Comparison of ENCODE assay signal across 8 cellular contexts in the genomic region with DNA sequence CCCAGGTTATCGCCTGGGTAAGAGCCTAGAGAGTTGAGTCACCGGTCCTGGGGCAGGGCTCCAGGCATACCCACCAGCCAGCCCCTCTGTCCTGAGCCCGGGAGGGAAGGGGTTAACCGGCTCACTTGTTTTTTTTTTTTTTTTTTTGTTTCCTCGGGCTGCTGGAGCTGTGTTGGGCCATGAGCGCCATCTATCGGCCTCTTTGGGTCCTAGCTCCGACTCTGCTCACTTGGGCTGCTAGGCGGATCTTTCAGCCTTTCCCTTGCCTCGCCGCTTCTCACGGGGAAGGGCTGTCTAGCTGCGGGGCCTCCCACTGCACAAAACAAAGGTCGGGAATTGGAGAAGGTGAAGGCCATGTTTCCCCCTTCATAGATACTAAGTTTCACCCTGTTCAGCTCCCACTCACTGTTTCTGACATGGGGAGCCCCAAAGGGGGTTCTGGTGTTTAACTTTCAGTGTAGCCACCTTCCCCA. TPM values are rescaled to one million over a fixed set of nuclear protein-coding genes. Genes with fewer than 3 reads are reported as not detected.
A peak's percentile ranks its signal among the peaks of the same experiment; 100 is the strongest.
DNase-seq lines count a peak whose midpoint lies in the region; ATAC-seq and TF ChIP-seq lines count a peak whose summit lies in the region.

No MANE protein-coding gene starts in this region.

- H3K36me3 Mint-ChIP-seq in osteocyte (ENCODE audit: unreplicated experiment) = peaks cover 2% of the 10 kb centered on the region

- H3K4me3 ChIP-seq in AG04449 (ENCODE audit: low read depth, low read length) = no peak overlapping the region
- H3K4me3 ChIP-seq in thyroid gland (replicated peaks in 1 of 3) = no peak overlapping the region

- H3K36me3 ChIP-seq in thyroid gland = no peaks in the 10 kb centered on the region

- no peak overlapping the region for H3K27ac ChIP-seq in thyroid gland

- H3K4me1 ChIP-seq in thyroid gland = peaks cover 8 to 9% of the 10 kb centered on the region in 2 donors

- in situ Hi-C loops in SK-MEL-5 (cut with HindIII; ENCODE audit: low pct_unique_long_range_greater_than_20kb, low sequenced_read_pairs) = no loop called here

- no peak overlapping the region for H3K4me3 Mint-ChIP-seq in osteocyte (ENCODE audit: unreplicated experiment)

- H3K27me3 Mint-ChIP-seq in osteocyte (ENCODE audit: unreplicated experiment) = peaks cover 50% of the 10 kb centered on the region

- DNase-seq in AG04449 (ENCODE audit: low read depth, low spot score) (no peak), MV-4-11 (lab: John Stamatoyannopoulos, UW) (peak; percentile 73), SK-MEL-5 (ENCODE audit: low read depth, low spot score) (peak; percentile 91), germinal center (ENCODE audit: low spot score) (peak; percentile 87), osteocyte (ENCODE audit: extremely low spot score, unreplicated experiment) (peak; percentile 91), thyroid gland (peak; percentile 78 to 79)
- peak; percentile 69 for DNase-seq in activated gamma-delta T cell treated with anti-CD3 and anti-CD28 coated beads, Interleukin-2, amount 50 U/mL, for 16 hours (ENCODE audit: low read depth)

- H3K27ac Mint-ChIP-seq in osteocyte (ENCODE audit: unreplicated experiment) = no peak overlapping the region

- H3K27me3 ChIP-seq in thyroid gland = no peaks in the 10 kb centered on the region

- ATAC-seq in GM18861 (IDR thresholded peaks at IDR 0.05; ENCODE audit: unreplicated experiment) = peak; percentile 37

- CTCF ChIA-PET in AG04449 (lab: Yijun Ruan, JAX) = interaction anchor here (0.6 to 28.5 kb wide), 19 partner anchors 10 to 205 kb away, joined by 3 to 908 read pairs (median 4); a partner anchor contains a TSS

- no peaks in the 10 kb centered on the region for H3K9me3 ChIP-seq in thyroid gland

- intact Hi-C loops in thyroid gland (cut with DNase I) = loop anchor here (2.0 kb wide), 1 partner anchor 159 kb away; a partner anchor contains a TSS

- 1% methylated on average over 14 of the region's 14 CpGs for WGBS in thyroid gland, 2 donors

- peaks cover 17% of the 10 kb centered on the region for H3K4me1 Mint-ChIP-seq in osteocyte (ENCODE audit: unreplicated experiment)

- H3K9me3 Mint-ChIP-seq in osteocyte (ENCODE audit: unreplicated experiment) = no peaks in the 10 kb centered on the region

- no peak for TF ChIP-seq POLR2A in thyroid gland (IDR thresholded peaks at IDR 0.05)

- POLR2A ChIA-PET in AG04449 (lab: Yijun Ruan, JAX) = interaction anchor here (0.6 to 2.7 kb wide), 7 partner anchors 16 to 206 kb away, joined by 3 to 16 read pairs (median 4); a partner anchor contains a TSS

- TF ChIP-seq CTCF in AG04449 (IDR thresholded peaks at IDR 0.05; ENCODE audit: insufficient read depth, low read length, missing control alignments) (peak; percentile 81), osteocyte (IDR thresholded peaks at IDR 0.05) (peak; percentile 83), thyroid gland (IDR thresholded peaks at IDR 0.05) (peak; percentile 48 to 91 (median 75))

RNA-seq across cellular contexts. Expression of a gene that starts 2.8 kb away (rescaled TPM):
- 74.3 and 87.8 TPM in 2 replicates for total RNA-seq in SK-MEL-5 (2014; rRNA removed; shearing (Covaris generic))
- 74.1 and 84.9 TPM in 2 replicates for polyA plus RNA-seq in SK-MEL-5 (2015; cell fraction: cytosol; rRNA removed)
- polyA plus RNA-seq in SK-MEL-5 (2015; cell fraction: nucleus; rRNA removed) = 102 and 203 TPM in 2 replicates
- 33.8 and 34.5 TPM in 2 replicates for total RNA-seq in osteocyte
- 10 to 100 TPM; 33.6 to 44.2 (median 39.7) TPM for total RNA-seq in thyroid gland
